Comparison of ENCODE assay signal across 16 cellular contexts in genomic region chr7:108310351-108310750, GRCh38.
A peak's percentile ranks its signal among the peaks of the same experiment; 100 is the strongest.
DNase-seq lines count a peak whose midpoint lies in the region; TF ChIP-seq lines count a peak whose summit lies in the region.
"Had no signal": no experiment of that assay in that cellular context is flagged by ENCODE, and none has a peak within 500 bp of the region (broad histone marks: within the 10 kb centered on the region; RNA-seq: fewer than 3 reads in every experiment).

No MANE protein-coding gene starts in this region.

- no peaks in the 10 kb centered on the region for H3K79me2 ChIP-seq in SK-N-SH (ENCODE audit: insufficient read depth)

- H3K9ac ChIP-seq in SK-N-SH, result no peak overlapping the region

- H3K27me3 ChIP-seq in adrenal gland (no peaks in the 10 kb centered on the region), esophagus squamous epithelium (no peaks in the 10 kb centered on the region), testis (no peaks in the 10 kb centered on the region), SK-N-SH (ENCODE audit: insufficient read depth) (no peaks in the 10 kb centered on the region)

- no peak overlapping the region for H3K4me2 ChIP-seq in SK-N-SH

- H3K9me3 ChIP-seq in adrenal gland (replicated peaks in 1 of 3), result no peaks in the 10 kb centered on the region
- no peaks in the 10 kb centered on the region for H3K9me3 ChIP-seq in esophagus squamous epithelium
- H3K9me3 ChIP-seq in testis, result no peaks in the 10 kb centered on the region
- no peaks in the 10 kb centered on the region for H3K9me3 ChIP-seq in SK-N-SH
- H3K9me3 ChIP-seq: Caco-2 had no signal

- no peak for TF ChIP-seq CTCF in adrenal gland (IDR thresholded peaks at IDR 0.05)
- TF ChIP-seq CTCF in esophagus squamous epithelium (IDR thresholded peaks at IDR 0.05), result no peak
- TF ChIP-seq CTCF in neural crest cell (conservative IDR thresholded peaks at IDR 0.05), result no peak
- no peak for TF ChIP-seq CTCF in testis (IDR thresholded peaks at IDR 0.05)
- TF ChIP-seq CTCF in SK-N-SH (IDR thresholded peaks at IDR 0.05), result no peak

- no peaks in the 10 kb centered on the region for H3K36me3 Mint-ChIP-seq in neural crest cell (ENCODE audit: low read depth)
- H3K36me3 Mint-ChIP-seq: activated CD8-positive, alpha-beta memory T cell treated with anti-CD3 and anti-CD28 coated beads, Interleukin-2, amount 10 ng/mL, durations not matched to agents 7 days and 5 days had no signal

- no peaks in the 10 kb centered on the region for H4K20me1 ChIP-seq in SK-N-SH (ENCODE audit: insufficient read depth)

- TF ChIP-seq RAD21 in SK-N-SH (IDR thresholded peaks at IDR 0.05; ENCODE audit: low read length), result no peak

- peak overlapping the region; percentile 12 for H3K27ac Mint-ChIP-seq in neural crest cell (ENCODE audit: unreplicated experiment)
- H3K27ac Mint-ChIP-seq: activated CD8-positive, alpha-beta memory T cell treated with anti-CD3 and anti-CD28 coated beads, Interleukin-2, amount 10 ng/mL, durations not matched to agents 7 days and 5 days; effector memory CD8-positive, alpha-beta T cell; T-helper 17 cell had no signal

- H3K9me3 Mint-ChIP-seq in neural crest cell, result no peaks in the 10 kb centered on the region
- H3K9me3 Mint-ChIP-seq: effector memory CD8-positive, alpha-beta T cell had no signal

- no peak overlapping the region for H2AFZ ChIP-seq in SK-N-SH (ENCODE audit: low read depth)

- H3K4me1 Mint-ChIP-seq in neural crest cell, result peaks cover 80% of the 10 kb centered on the region
- H3K4me1 Mint-ChIP-seq: activated CD8-positive, alpha-beta memory T cell treated with anti-CD3 and anti-CD28 coated beads, Interleukin-2, amount 10 ng/mL, durations not matched to agents 7 days and 5 days; T-helper 17 cell had no signal

- H3F3A ChIP-seq in SK-N-SH (replicated peaks; ENCODE audit: insufficient read depth), result no peaks in the 10 kb centered on the region

- H3K27me3 Mint-ChIP-seq in neural crest cell (ENCODE audit: low read depth), result no peaks in the 10 kb centered on the region
- H3K27me3 Mint-ChIP-seq: effector memory CD8-positive, alpha-beta T cell had no signal

- DNase-seq in Daoy (ENCODE audit: low read depth) (peak; percentile 14), adrenal gland (no peak), esophagus squamous epithelium (lab: John Stamatoyannopoulos, UW) (no peak), neural crest cell (ENCODE audit: low read depth, low spot score) (no peak), NCI-H82 (lab: John Stamatoyannopoulos, UW) (no peak), testis (no peak), SK-N-SH (no peak), NCI-H2227 (lab: John Stamatoyannopoulos, UW; ENCODE audit: unreplicated experiment) (no peak)
- DNase-seq: activated CD8-positive, alpha-beta memory T cell treated with anti-CD3 and anti-CD28 coated beads, Interleukin-2, amount 10 ng/mL, durations not matched to agents 7 days and 5 days; activated gamma-delta T cell treated with Interleukin-2 at 50 U/mL for 16 hours; Caco-2; effector memory CD8-positive, alpha-beta T cell; MV-4-11; nucleus accumbens; stimulated activated CD4-positive, alpha-beta T cell treated with anti-CD3 and anti-CD28 coated beads, Interleukin-4, amount 100 ng/mL, for 4 hours; T-helper 17 cell had no signal

- TF ChIP-seq POLR2A in adrenal gland (IDR thresholded peaks at IDR 0.05) (no peak), esophagus squamous epithelium (IDR thresholded peaks at IDR 0.05) (no peak), testis (IDR thresholded peaks at IDR 0.05) (no peak)

- H3K27ac ChIP-seq in adrenal gland, result peak overlapping the region in 3 of 5 donors; percentile 46 to 87 (median 68)
- peak overlapping the region; percentile 59 to 80 (median 72) for H3K27ac ChIP-seq in esophagus squamous epithelium
- no peak overlapping the region for H3K27ac ChIP-seq in testis
- no peak overlapping the region; a peak in 1 of 4 replicates for H3K27ac ChIP-seq in SK-N-SH (ENCODE audit: low read depth in 2 of 2, low read length in 1 of 2)

- WGBS in adrenal gland, 4 donors, result 38 to 43% (median 40%) methylated on average over 2 of the region's 2 CpGs
- WGBS in esophagus squamous epithelium, 2 donors, result 18 to 30% methylated on average over 2 of the region's 2 CpGs
- 46 to 55% methylated on average over 2 of the region's 2 CpGs for WGBS in testis, 2 donors
- 47% methylated on average over 2 of the region's 2 CpGs for WGBS in SK-N-SH (ENCODE audit: low lambda C conversion rate)

- TF ChIP-seq EP300 in SK-N-SH (IDR thresholded peaks at IDR 0.05; ENCODE audit: borderline replicate concordance in 1 of 2, low read depth in 1 of 2, low read length in 1 of 2), result no peak

- CTCF ChIA-PET in SK-N-SH (lab: Yijun Ruan, JAX), result interaction anchor here (3.3 kb wide), 1 partner anchor 13 kb away, joined by 13 read pairs; no protein-coding TSS in a partner anchor

- intact Hi-C loops in adrenal gland (cut with DNase I), result no loop called here
- intact Hi-C loops in esophagus squamous epithelium (cut with DNase I), result no loop called here
- intact Hi-C loops in testis (cut with DNase I; ENCODE audit: low total_unique reads), result no loop called here

- H3K36me3 ChIP-seq in adrenal gland (replicated peaks in 1 of 2) (no peaks in the 10 kb centered on the region), esophagus squamous epithelium (no peaks in the 10 kb centered on the region), testis (ENCODE audit: low read depth, missing control alignments) (no peaks in the 10 kb centered on the region), SK-N-SH (replicated peaks in 1 of 2; ENCODE audit: control insufficient read depth in 1 of 2, insufficient read depth in 2 of 2, low read length in 1 of 2) (peaks cover 0 to 8% of the 10 kb centered on the region in 2 experiments)

- H3K4me3 Mint-ChIP-seq in neural crest cell, result no peak overlapping the region
- H3K4me3 Mint-ChIP-seq: activated CD8-positive, alpha-beta memory T cell treated with anti-CD3 and anti-CD28 coated beads, Interleukin-2, amount 10 ng/mL, durations not matched to agents 7 days and 5 days; effector memory CD8-positive, alpha-beta T cell; T-helper 17 cell had no signal

- H3K4me3 ChIP-seq in adrenal gland, result no peak overlapping the region
- H3K4me3 ChIP-seq in esophagus squamous epithelium, result no peak overlapping the region
- no peak overlapping the region for H3K4me3 ChIP-seq in testis
- no peak overlapping the region for H3K4me3 ChIP-seq in SK-N-SH (ENCODE audit: low read depth in 2 of 2, low read length in 1 of 2)

- POLR2A ChIA-PET in SK-N-SH (lab: Yijun Ruan, JAX), result no interaction called here

- H3K4me1 ChIP-seq in adrenal gland (replicated peaks in 1 of 2) (peaks cover under 1 to 51% of the 10 kb centered on the region in 2 donors), esophagus squamous epithelium (peaks cover 4 to 67% (median 31%) of the 10 kb centered on the region in 3 donors), testis (no peaks in the 10 kb centered on the region), SK-N-SH (ENCODE audit: control insufficient read depth in 1 of 2, insufficient read depth in 2 of 2, low read depth in 1 of 2, low read length in 1 of 2) (peaks cover 19 to 35% of the 10 kb centered on the region in 2 experiments)
- H3K4me1 ChIP-seq: Caco-2 had no signal

- no peaks in the 10 kb centered on the region for H3K9me2 ChIP-seq in SK-N-SH

TF ChIP-seq in SK-N-SH, 30 proteins besides CTCF, POLR2A, EP300 and RAD21:
- no peak for TF ChIP-seq NFIC (IDR thresholded peaks at IDR 0.05; ENCODE audit: borderline replicate concordance)
- no peak for TF ChIP-seq TEAD4 (IDR thresholded peaks at IDR 0.05; ENCODE audit: borderline replicate concordance, insufficient read depth)
- TF ChIP-seq, protein P1, sequence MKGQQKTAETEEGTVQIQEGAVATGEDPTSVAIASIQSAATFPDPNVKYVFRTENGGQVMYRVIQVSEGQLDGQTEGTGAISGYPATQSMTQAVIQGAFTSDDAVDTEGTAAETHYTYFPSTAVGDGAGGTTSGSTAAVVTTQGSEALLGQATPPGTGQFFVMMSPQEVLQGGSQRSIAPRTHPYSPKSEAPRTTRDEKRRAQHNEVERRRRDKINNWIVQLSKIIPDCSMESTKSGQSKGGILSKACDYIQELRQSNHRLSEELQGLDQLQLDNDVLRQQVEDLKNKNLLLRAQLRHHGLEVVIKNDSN (IDR thresholded peaks at IDR 0.05; ENCODE audit: borderline replicate concordance, low read depth), result no peak
- TF ChIP-seq, protein P2, sequence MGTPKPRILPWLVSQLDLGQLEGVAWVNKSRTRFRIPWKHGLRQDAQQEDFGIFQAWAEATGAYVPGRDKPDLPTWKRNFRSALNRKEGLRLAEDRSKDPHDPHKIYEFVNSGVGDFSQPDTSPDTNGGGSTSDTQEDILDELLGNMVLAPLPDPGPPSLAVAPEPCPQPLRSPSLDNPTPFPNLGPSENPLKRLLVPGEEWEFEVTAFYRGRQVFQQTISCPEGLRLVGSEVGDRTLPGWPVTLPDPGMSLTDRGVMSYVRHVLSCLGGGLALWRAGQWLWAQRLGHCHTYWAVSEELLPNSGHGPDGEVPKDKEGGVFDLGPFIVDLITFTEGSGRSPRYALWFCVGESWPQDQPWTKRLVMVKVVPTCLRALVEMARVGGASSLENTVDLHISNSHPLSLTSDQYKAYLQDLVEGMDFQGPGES (IDR thresholded peaks at IDR 0.05; ENCODE audit: low read depth, low read length), result no peak
- TF ChIP-seq MAX (IDR thresholded peaks at IDR 0.05; ENCODE audit: low read depth), result no peak
- TF ChIP-seq FOXM1 (IDR thresholded peaks at IDR 0.05; ENCODE audit: low read depth), result no peak
- no peak for TF ChIP-seq RFX5 (IDR thresholded peaks at IDR 0.05; ENCODE audit: low read length)
- no peak for TF ChIP-seq TCF12 (IDR thresholded peaks at IDR 0.05)
- no peak for TF ChIP-seq FOXJ3 (CRISPR knock-in tag; IDR thresholded peaks at IDR 0.05)
- TF ChIP-seq EZH2phosphoT487 (IDR thresholded peaks at IDR 0.05; ENCODE audit: borderline replicate concordance, low read depth), result no peak
- TF ChIP-seq TAF1 (IDR thresholded peaks at IDR 0.05; ENCODE audit: borderline replicate concordance, low read depth, low read length), result no peak
- TF ChIP-seq ELF1 (IDR thresholded peaks at IDR 0.05), result no peak
- TF ChIP-seq NRF1 (IDR thresholded peaks at IDR 0.05; ENCODE audit: low read depth, low read length), result no peak
- no peak for TF ChIP-seq YY1 (IDR thresholded peaks at IDR 0.05; ENCODE audit: low read depth)

Comparison
In these comparisons a context has a peak if more than half of its experiments do, and no peak if none do; other contexts are left out.
1. H3K27ac ChIP-seq: peak in adrenal gland (3 of 5) and esophagus squamous epithelium (4 of 4); none in testis (0 of 2) and SK-N-SH (0 of 2).